Comparison of ENCODE assay signal across 17 cellular contexts in the genomic region with DNA sequence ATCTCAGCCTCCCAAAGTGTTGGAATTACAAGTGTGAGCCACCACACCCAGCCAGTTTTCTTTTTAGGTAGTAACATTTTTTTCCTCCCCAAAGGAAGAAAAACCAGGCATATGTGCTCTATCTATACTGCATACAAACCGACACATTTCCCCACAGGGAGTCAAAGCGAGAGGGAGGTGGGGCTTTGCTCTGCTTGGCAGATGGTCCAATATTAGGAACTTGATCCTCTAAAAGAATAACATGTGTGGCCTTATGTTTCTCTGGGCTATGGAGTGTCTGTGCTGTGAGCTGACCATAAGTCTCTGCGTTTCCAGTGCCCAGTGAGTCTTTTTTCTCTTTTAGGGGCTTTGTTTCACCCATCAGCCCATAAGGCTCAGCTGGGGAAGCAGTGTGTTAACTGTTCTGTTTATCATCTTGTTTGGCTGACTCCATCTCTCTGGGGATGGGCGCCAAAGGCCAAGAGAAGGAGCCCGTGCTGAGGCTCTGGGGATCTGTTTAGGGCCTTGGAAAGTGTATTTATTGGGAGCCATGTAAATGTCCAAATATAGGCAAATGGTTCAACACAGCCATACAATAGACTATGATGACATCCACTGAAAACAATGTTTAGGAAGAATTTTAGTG. TPM values are rescaled to one million over a fixed set of nuclear protein-coding genes. Genes with fewer than 3 reads are reported as not detected.
A peak's percentile ranks its signal among the peaks of the same experiment; 100 is the strongest.
DNase-seq lines count a peak whose midpoint lies in the region; ATAC-seq and TF ChIP-seq lines count a peak whose summit lies in the region.
"Had no signal": no experiment of that assay in that cellular context is flagged by ENCODE, and none has a peak within 500 bp of the region (broad histone marks: within the 10 kb centered on the region; RNA-seq: fewer than 3 reads in every experiment).

No MANE protein-coding gene starts in this region.

- no peak overlapping the region for H3K27ac ChIP-seq in OCI-LY7 (ENCODE audit: low read depth, low read length, poor library complexity, severe bottlenecking)
- H3K27ac ChIP-seq: left lung had no signal

- BruUV-seq in OCI-LY7 (replicated peaks; lab: Mats Ljungman, UMichigan), result no TSS peak

- no peak overlapping the region for H3K4me2 ChIP-seq in OCI-LY7 (ENCODE audit: low read length)

- POLR2A ChIA-PET in OCI-LY7 (lab: Charles Lee), result no interaction called here

- H3K9me3 ChIP-seq in OCI-LY7 (ENCODE audit: low read length), result no peaks in the 10 kb centered on the region

- intact Hi-C loops in sciatic nerve (cut with DNase I) (no loop called here), OCI-LY7 (cut with micrococcal nuclease; ENCODE audit: unreplicated experiment) (no loop called here)

- peak; percentile 95 for DNase-seq in DMS 273 treated with DMSO at 0.1 percent for 48 hours (lab: John Stamatoyannopoulos, UW)
- DNase-seq in NCI-H82 (lab: John Stamatoyannopoulos, UW), result peak; percentile 99
- peak; percentile 54 for DNase-seq in fibroblast of gingiva (ENCODE audit: low read depth)
- DNase-seq in sciatic nerve (ENCODE audit: low spot score), result peak; percentile 34
- DNase-seq in epidermal melanocyte (ENCODE audit: insufficient read length, low spot score), result no peak
- no peak for DNase-seq in OCI-LY7 (ENCODE audit: low spot score)
- DNase-seq: CD8-positive, alpha-beta T cell; left lung; NCI-H2081; NK-92 treated with Interleukin-12 subunit alpha and Interleukin-12 subunit beta, amount 100 ng/mL, for 24 hours; posterior cingulate gyrus; RPMI8226 had no signal

- H3K9me2 ChIP-seq in OCI-LY7 (ENCODE audit: insufficient read depth, low read length), result no peaks in the 10 kb centered on the region

- H4K20me1 ChIP-seq in OCI-LY7 (ENCODE audit: insufficient read depth, low read length), result no peaks in the 10 kb centered on the region

- CTCF ChIA-PET in OCI-LY7 (lab: Charles Lee; ENCODE audit: unreplicated experiment), result no interaction called here

- peak; percentile 50 for ATAC-seq in sciatic nerve
- no peak for ATAC-seq in HG03469 (IDR thresholded peaks at IDR 0.05; ENCODE audit: unreplicated experiment)
- ATAC-seq in HG03342 (IDR thresholded peaks at IDR 0.05; ENCODE audit: unreplicated experiment), result no peak
- ATAC-seq: CD8-positive, alpha-beta T cell; esophagus mucosa; left lung; WTC11 had no signal

- H2AFZ ChIP-seq in OCI-LY7 (ENCODE audit: low read length), result no peak overlapping the region

- H3K36me3 ChIP-seq in OCI-LY7 (ENCODE audit: insufficient read depth, low read length), result no peaks in the 10 kb centered on the region
- H3K36me3 ChIP-seq: left lung had no signal

- TF ChIP-seq CTCF in OCI-LY7 (conservative IDR thresholded peaks at IDR 0.05; ENCODE audit: low read length), result no peak

- peaks cover 3% of the 10 kb centered on the region for H3K4me1 ChIP-seq in OCI-LY7 (ENCODE audit: insufficient read depth, low read length, poor library complexity, severe bottlenecking)
- H3K4me1 ChIP-seq: left lung had no signal

- no peaks in the 10 kb centered on the region for H3K79me2 ChIP-seq in OCI-LY7 (ENCODE audit: insufficient read depth, low read depth, low read length)

- H3K4me3 ChIP-seq in OCI-LY7 (ENCODE audit: low read depth, low read length, poor library complexity, severe bottlenecking), result no peak overlapping the region
- H3K4me3 ChIP-seq: left lung had no signal

RNA-seq across cellular contexts. Expression of a gene that starts 20.3 kb away (rescaled TPM):
- total RNA-seq in sciatic nerve (41.6 TPM), OCI-LY7 (2022) (not detected in 2 replicates)
- not detected in 2 replicates for total RNA-seq in OCI-LY7 (2014; rRNA removed; shearing (Covaris generic))
- total RNA-seq: CD8-positive, alpha-beta T cell; T-helper 1 cell treated with Interleukin-12 subunit alpha and Interleukin-12 subunit beta and Interleukin-4 antibody, amounts not matched to agents 30 ng/mL and 1 ng/mL, for 36 hours had no signal

RNA-seq across cellular contexts. Expression of a gene that starts 29.2 kb away (rescaled TPM):
- total RNA-seq in sciatic nerve, result 28.7 TPM
- 41.2 and 43.8 TPM in 2 replicates for total RNA-seq in OCI-LY7 (2014; rRNA removed; shearing (Covaris generic))
- total RNA-seq in OCI-LY7 (2022), result 55.6 and 67.2 TPM in 2 replicates

RNA-seq across cellular contexts. Expression of a gene that starts 37.4 kb away (rescaled TPM):
- total RNA-seq in sciatic nerve (37.7 TPM), OCI-LY7 (2022) (not detected in 2 replicates)
- 0.46 TPM in 1 of 2 replicates, not detected in the other for total RNA-seq in OCI-LY7 (2014; rRNA removed; shearing (Covaris generic))
- total RNA-seq: CD8-positive, alpha-beta T cell had no signal

RNA-seq across cellular contexts. Expression of a gene that starts 56.4 kb away (rescaled TPM):
- 42.8 TPM for total RNA-seq in sciatic nerve
- 14.7 and 22.7 TPM in 2 replicates for total RNA-seq in OCI-LY7 (2014; rRNA removed; shearing (Covaris generic))
- total RNA-seq in OCI-LY7 (2022), result 50.9 and 52.1 TPM in 2 replicates

Comparison
In these comparisons a context has a peak if more than half of its experiments do, and no peak if none do; other contexts are left out.
1. DNase-seq: peak in DMS 273 treated with DMSO at 0.1 percent for 48 hours (single experiment), NCI-H82 (single experiment), fibroblast of gingiva (single experiment) and sciatic nerve (single experiment); none in epidermal melanocyte (single experiment) and OCI-LY7 (single experiment).
2. RNA of a gene that starts 20.3 kb away (total RNA-seq): 41.6 TPM in sciatic nerve (single experiment); not detected in OCI-LY7; every median in the first group is over 10 times any median in the second.
3. RNA of a gene that starts 37.4 kb away (total RNA-seq): 37.7 TPM in sciatic nerve (single experiment); 0.46 TPM in OCI-LY7; every median in the first group is over 10 times any median in the second.